ENCODE assay signal across 8 cellular contexts in genomic region chr2:218034497-218035213, GRCh38. TPM values are rescaled to one million over a fixed set of nuclear protein-coding genes. Genes with fewer than 3 reads are reported as not detected.
DNase-seq lines count a peak whose midpoint lies in the region; ATAC-seq and TF ChIP-seq lines count a peak whose summit lies in the region.
"Not testable (repeated sequence)": the region's sequence is repeated elsewhere in the genome, so short reads cannot be mapped to it uniquely, and the experiment has no call there.

No MANE protein-coding gene starts in this region.

- ATAC-seq in GM19328 (IDR thresholded peaks at IDR 0.05; ENCODE audit: unreplicated experiment) (peak; percentile 55), HG03378 (IDR thresholded peaks at IDR 0.05; ENCODE audit: unreplicated experiment) (peak; percentile 77), left colon (peak; percentile 85)

- not testable (repeated sequence) for H3K9me3 ChIP-seq in BE2C, colonic mucosa

- H3K4me3 ChIP-seq in BE2C (ENCODE audit: low read depth, low read length): peak overlapping the region; percentile 54
- H3K4me3 ChIP-seq in colonic mucosa: peak overlapping the region; percentile 9

- H3K4me1 ChIP-seq in BE2C: peaks cover 32% of the 10 kb centered on the region
- H3K4me1 ChIP-seq in colonic mucosa: not testable (repeated sequence)

- not testable (repeated sequence) for H3K36me3 ChIP-seq in BE2C, colonic mucosa

- H3K27ac ChIP-seq in colonic mucosa: not testable (repeated sequence)

- intact Hi-C loops in colonic mucosa (cut with DNase I) (loop anchor here (10.0 kb wide), 1 partner anchor 250 kb away; no protein-coding TSS in a partner anchor), left colon (cut with DNase I, micrococcal nuclease) (loop anchor here in 1 of 2 donors (5.0 kb wide), 1 partner anchor 247 kb away; no protein-coding TSS in a partner anchor)

- TF ChIP-seq CTCF in BE2C (IDR thresholded peaks at IDR 0.05; ENCODE audit: low read depth, low read length) (peak; percentile 71), colonic mucosa (IDR thresholded peaks at IDR 0.05) (peak; percentile 51)

- H3K27me3 ChIP-seq in BE2C, colonic mucosa: not testable (repeated sequence)

- DNase-seq in BE2C (peak; percentile 73), NCI-H524 (lab: John Stamatoyannopoulos, UW) (peak; percentile 42 to 43), colonic mucosa (peak; percentile 58), left colon (peak; percentile 45 to 56)
- DNase-seq in activated CD4-positive, alpha-beta T cell treated with anti-CD3 and anti-CD28 coated beads for 48 hours: peak; percentile 76
- peak; percentile 60 for DNase-seq in stimulated activated CD4-positive, alpha-beta T cell treated with anti-CD3 and anti-CD28 coated beads, Interleukin-2, amount 100 ng/mL, for 4 hours (ENCODE audit: low read depth)

- peak overlapping the region in 1 of 2 donors; percentile 16 for H3K9ac ChIP-seq in colonic mucosa (ENCODE audit: low read depth in 2 of 2, low read length in 2 of 2)

RNA-seq across cellular contexts. Expression of gene TNS1, which starts 31.9 kb away (rescaled TPM):
- 65.0 TPM for polyA plus RNA-seq in BE2C (2012; ENCODE audit: insufficient read depth, insufficient read length, low read depth)
- 100 to 1,000 TPM in 1 of 2 donors, 10 to 100 TPM in 1; 20.6 to 164 TPM for total RNA-seq in colonic mucosa
- total RNA-seq in left colon: 100 to 1,000 TPM in 1 of 2 donors, 10 to 100 TPM in 1; 27.8 to 149 TPM

RNA-seq across cellular contexts. Expression of gene RUFY4, which starts 34.4 kb away (rescaled TPM):
- not detected for polyA plus RNA-seq in BE2C (2012; ENCODE audit: insufficient read depth, insufficient read length, low read depth)
- total RNA-seq in colonic mucosa: not detected
- under 1 TPM; 0.28 to 0.76 TPM for total RNA-seq in left colon
